Comparison of ENCODE assay signal across 9 cellular contexts in the genomic region with DNA sequence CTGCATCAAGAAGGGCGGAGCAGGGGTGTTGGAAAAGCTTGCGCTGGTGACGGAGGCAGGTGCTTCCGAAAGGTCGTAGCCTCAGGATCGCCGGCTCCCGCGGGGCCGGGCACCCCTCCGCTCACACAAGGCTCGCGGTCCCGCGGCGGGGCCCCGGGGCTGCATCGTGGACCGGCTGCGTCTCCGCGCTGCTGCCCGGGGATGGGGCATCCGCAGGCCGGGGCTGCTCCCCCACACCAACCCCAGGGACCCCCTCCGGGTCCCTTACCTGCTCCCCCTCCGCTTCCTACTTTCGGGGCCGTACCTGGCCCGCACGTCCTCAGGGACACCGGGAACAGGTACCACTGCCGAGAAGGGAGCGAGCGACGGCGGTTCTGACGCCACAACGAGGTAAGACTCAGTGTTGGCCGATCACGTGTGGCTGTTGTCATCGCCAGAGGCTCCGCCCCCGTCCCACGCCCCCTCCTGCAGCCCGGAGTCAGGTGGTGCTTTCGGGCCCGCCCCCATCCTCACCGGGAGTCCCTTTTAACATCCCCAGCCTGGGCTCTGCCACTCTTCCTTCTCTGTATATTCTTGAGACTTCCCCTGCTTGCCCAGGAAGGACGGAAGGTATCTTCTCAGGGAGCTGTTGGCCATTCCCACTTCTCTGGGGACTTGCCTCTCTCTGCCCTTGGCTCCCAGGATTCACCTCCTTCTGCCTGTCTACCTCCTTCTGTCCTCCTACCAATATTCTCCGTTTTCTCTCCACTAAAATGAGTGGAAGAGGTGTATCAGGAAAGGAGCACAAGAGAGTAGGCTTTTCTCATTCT. TPM values are rescaled to one million over a fixed set of nuclear protein-coding genes. Genes with fewer than 3 reads are reported as not detected.
A peak's percentile ranks its signal among the peaks of the same experiment; 100 is the strongest.
DNase-seq lines count a peak whose midpoint lies in the region; ATAC-seq and TF ChIP-seq lines count a peak whose summit lies in the region.
"Had no signal": no experiment of that assay in that cellular context is flagged by ENCODE, and none has a peak within 500 bp of the region (broad histone marks: within the 10 kb centered on the region; RNA-seq: fewer than 3 reads in every experiment).

A gene (minus strand): TSS at position 399 of the 809 bp plus-strand sequence. CDS start 1,014 bp downstream, outside the sequence.

- no TSS peak for BruUV-seq in MCF 10A (replicated peaks; lab: Mats Ljungman, UMichigan)

- in situ Hi-C loops in T47D (cut with HindIII; ENCODE audit: low pct_unique_long_range_greater_than_20kb, low sequenced_read_pairs) = no loop called here

- H3K27ac ChIP-seq in esophagus muscularis mucosa (replicated peaks in 1 of 4) = no peak within 1 kb of the TSS
- H3K27ac ChIP-seq: BLaER1 treated with 17β-estradiol and CSF1 and Interleukin-3, amounts not matched to agents 10 nM and 100 nM had no signal

- H3K4me3 ChIP-seq in esophagus muscularis mucosa = peak within 1 kb of the TSS; percentile 51 to 59 (median 55)
- H3K4me3 ChIP-seq: BLaER1 treated with 17β-estradiol and CSF1 and Interleukin-3, amounts not matched to agents 10 nM and 100 nM had no signal

- peaks cover 0 to 10% (median 6%) of the 10 kb centered on the region in 4 donors for H3K27me3 ChIP-seq in esophagus muscularis mucosa

- DNase-seq in T47D (ENCODE audit: low read depth in 1 of 2, low spot score in 1 of 2) = peak; percentile 58 to 76
- DNase-seq in MCF 10A (ENCODE audit: unreplicated experiment) = no peak
- peak; percentile 33 for DNase-seq in NCI-H524 treated with DMSO at 0.1 percent for 48 hours (lab: John Stamatoyannopoulos, UW)
- DNase-seq in activated T-cell treated with anti-CD3 and anti-CD28 coated beads for 48 hours (ENCODE audit: low read depth) = peak; percentile 79
- no peak for DNase-seq in esophagus muscularis mucosa (ENCODE audit: extremely low spot score)
- DNase-seq in naive B cell = peak; percentile 77
- peak; percentile 59 to 71 for DNase-seq in stimulated activated CD8-positive, alpha-beta memory T cell treated with anti-CD3 and anti-CD28 coated beads, Interleukin-7, amount 100 ng/mL, for 48 hours (ENCODE audit: extremely low read depth in 1 of 2, low read depth in 1 of 2)

- H3K36me3 Mint-ChIP-seq in MCF 10A (ENCODE audit: insufficient read depth, unreplicated experiment) (no peaks in the 10 kb centered on the region), naive B cell (peaks cover 0 to 6% of the 10 kb centered on the region in 2 donors)

- H3K9me3 ChIP-seq in esophagus muscularis mucosa = no peaks in the 10 kb centered on the region

- no peaks in the 10 kb centered on the region for H3K4me1 Mint-ChIP-seq in MCF 10A (ENCODE audit: insufficient read depth, unreplicated experiment)
- H3K4me1 Mint-ChIP-seq in naive B cell = peaks cover 0 to 4% (median 0%) of the 10 kb centered on the region in 3 donors

- no peak for TF ChIP-seq POLR2A in esophagus muscularis mucosa (IDR thresholded peaks at IDR 0.05; ENCODE audit: low read depth)

- TF ChIP-seq EP300 in esophagus muscularis mucosa (IDR thresholded peaks at IDR 0.05) = no peak

- H3K27ac Mint-ChIP-seq in MCF 10A (ENCODE audit: low read depth, unreplicated experiment) (no peak within 1 kb of the TSS), naive B cell (peak within 1 kb of the TSS; percentile 42 to 92 (median 75))

- POLR2A ChIA-PET in MCF 10A (lab: Yijun Ruan, JAX) = no interaction called here

- peaks cover 5 to 10% (median 10%) of the 10 kb centered on the region in 4 donors for H3K4me1 ChIP-seq in esophagus muscularis mucosa
- H3K4me1 ChIP-seq: BLaER1 treated with 17β-estradiol and CSF1 and Interleukin-3, amounts not matched to agents 10 nM and 100 nM had no signal

- H3K27me3 Mint-ChIP-seq in MCF 10A (ENCODE audit: insufficient read depth, unreplicated experiment) (peaks cover 52% of the 10 kb centered on the region), naive B cell (peaks cover 0 to 13% (median 0%) of the 10 kb centered on the region in 3 donors)

- H3K9me3 Mint-ChIP-seq in MCF 10A (ENCODE audit: unreplicated experiment) = no peaks in the 10 kb centered on the region
- H3K9me3 Mint-ChIP-seq in naive B cell = peaks cover 0 to 3% (median 0%) of the 10 kb centered on the region in 7 donors

- CTCF ChIA-PET in MCF 10A (lab: Yijun Ruan, JAX) = interaction anchor here (1.3 kb wide), 1 partner anchor 153 kb away, joined by 4 read pairs; no protein-coding TSS in a partner anchor

- no peaks in the 10 kb centered on the region for H3K36me3 ChIP-seq in esophagus muscularis mucosa
- H3K36me3 ChIP-seq: BLaER1 treated with 17β-estradiol and CSF1 and Interleukin-3, amounts not matched to agents 10 nM and 100 nM had no signal

- TF ChIP-seq CTCF in MCF 10A (IDR thresholded peaks at IDR 0.05; ENCODE audit: unreplicated experiment) (no peak), esophagus muscularis mucosa (IDR thresholded peaks at IDR 0.05) (no peak)

- 51% methylated on average over 5 of the region's 51 CpGs for WGBS in esophagus muscularis mucosa

- intact Hi-C loops in MCF 10A (cut with micrococcal nuclease) (no loop called here), esophagus muscularis mucosa (cut with DNase I) (no loop called here)

- H3K4me3 Mint-ChIP-seq in MCF 10A (ENCODE audit: unreplicated experiment) (no peak within 1 kb of the TSS), naive B cell (peak within 1 kb of the TSS; percentile 71 to 91 (median 88))

- ATAC-seq in HG03108 (IDR thresholded peaks at IDR 0.05; ENCODE audit: unreplicated experiment) (peak; percentile 91), naive B cell (ENCODE audit: low read depth in 2 of 2) (peak; percentile 98 to 99)

RNA-seq across cellular contexts. Expression of the gene that starts here (rescaled TPM):
- total RNA-seq in MCF 10A (2022) (not detected in 2 replicates), esophagus muscularis mucosa (10 to 100 TPM in 1 of 4 donors, 1 to 10 TPM in 3; 2.1 to 10.6 (median 5.6) TPM)
- 10 to 100 TPM; 42.8 to 74.0 (median 49.9) TPM for polyA plus RNA-seq in naive B cell (ENCODE audit: low read depth in 6 of 6)

Comparison
In these comparisons a context has a peak if more than half of its experiments do, and no peak if none do; other contexts are left out.
1. DNase-seq: peak in T47D (2 of 2), NCI-H524 treated with DMSO at 0.1 percent for 48 hours (single experiment), activated T-cell treated with anti-CD3 and anti-CD28 coated beads for 48 hours (single experiment), naive B cell (single experiment) and stimulated activated CD8-positive, alpha-beta memory T cell treated with anti-CD3 and anti-CD28 coated beads, Interleukin-7, amount 100 ng/mL, for 48 hours (2 of 2); none in MCF 10A (single experiment) and esophagus muscularis mucosa (single experiment).